ENCODE assay signal across 9 cellular contexts in genomic region chr12:3207174-3207573, GRCh38.
"Had no signal": no experiment of that assay in that cellular context is flagged by ENCODE, and none has a peak within 500 bp of the region (broad histone marks: within the 10 kb centered on the region; RNA-seq: fewer than 3 reads in every experiment).

No MANE protein-coding gene starts in this region.

- H3K27me3 ChIP-seq: ascending aorta had no signal

- H3K4me3 ChIP-seq: ascending aorta had no signal

- DNase-seq: activated CD4-positive, alpha-beta T cell treated with anti-CD3 and anti-CD28 coated beads, Interleukin-2, amount 50 U/mL, for 1 hour; activated naive CD4-positive, alpha-beta T cell treated with anti-CD3 and anti-CD28 coated beads for 36 hours; activated T-cell treated with anti-CD3 and anti-CD28 coated beads for 4 hours; hippocampal formation; nephron progenitor cell; stimulated activated naive CD8-positive, alpha-beta T cell treated with anti-CD3 and anti-CD28 coated beads, Interleukin-15, amount 100 ng/mL, for 72 hours; SW 1271 had no signal

- H3K36me3 ChIP-seq: ascending aorta had no signal

- H3K9me3 ChIP-seq: ascending aorta had no signal

- H3K27ac ChIP-seq: ascending aorta had no signal

- ATAC-seq: esophagus mucosa had no signal
